Comparison of ENCODE assay signal across 1 cellular context in genomic region chr7:7105800-7106582, GRCh38.
TF ChIP-seq lines count a peak whose summit lies in the region.

No MANE protein-coding gene starts in this region.

TF ChIP-seq in WTC11, 78 proteins besides CTCF, POLR2A, EP300 and RAD21 (continued from another document):
- TF ChIP-seq ERG (CRISPR knock-in tag; IDR thresholded peaks at IDR 0.05) (no peak), USF2 (CRISPR knock-in tag; IDR thresholded peaks at IDR 0.05) (no peak), PRDM15 (CRISPR knock-in tag; IDR thresholded peaks at IDR 0.05) (no peak), ZNF425 (CRISPR knock-in tag; conservative IDR thresholded peaks at IDR 0.05) (no peak)
